In genomic region chr10:58350619-58351323, GRCh38 we compare ENCODE assay signal across 2 cellular contexts.
TF ChIP-seq lines count a peak whose summit lies in the region.

No MANE protein-coding gene starts in this region.

TF ChIP-seq in A549, 52 proteins besides CTCF, POLR2A, EP300 and RAD21:
- TF ChIP-seq CHD2 (IDR thresholded peaks at IDR 0.05; ENCODE audit: low read length, partially characterized antibody) (no peak), NFE2L2 (conservative IDR thresholded peaks at IDR 0.05; ENCODE audit: low read length) (peak; percentile 38; the same call in 1 of the 2 replicates), MAFK (IDR thresholded peaks at IDR 0.05; ENCODE audit: partially characterized antibody) (peak; percentile 65)

TF ChIP-seq in IMR-90, 13 proteins besides CTCF, POLR2A, EP300 and RAD21:
- TF ChIP-seq CHD1 (IDR thresholded peaks at IDR 0.05; ENCODE audit: low read depth, low read length) (no peak), CEBPB (IDR thresholded peaks at IDR 0.05; ENCODE audit: low read depth, low read length) (peak; percentile 31), NFE2L2 (IDR thresholded peaks at IDR 0.05; ENCODE audit: low read depth, low read length) (peak; percentile 18; the same call in 1 of the 2 replicates)
- TF ChIP-seq, protein P1, sequence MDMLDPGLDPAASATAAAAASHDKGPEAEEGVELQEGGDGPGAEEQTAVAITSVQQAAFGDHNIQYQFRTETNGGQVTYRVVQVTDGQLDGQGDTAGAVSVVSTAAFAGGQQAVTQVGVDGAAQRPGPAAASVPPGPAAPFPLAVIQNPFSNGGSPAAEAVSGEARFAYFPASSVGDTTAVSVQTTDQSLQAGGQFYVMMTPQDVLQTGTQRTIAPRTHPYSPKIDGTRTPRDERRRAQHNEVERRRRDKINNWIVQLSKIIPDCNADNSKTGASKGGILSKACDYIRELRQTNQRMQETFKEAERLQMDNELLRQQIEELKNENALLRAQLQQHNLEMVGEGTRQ (IDR thresholded peaks at IDR 0.05; ENCODE audit: low read depth, low read length): no peak
TF ChIP-seq in IMR-90: peak in this region for 2.
